11 cellular contexts compared by ENCODE assay signal in the genomic region with DNA sequence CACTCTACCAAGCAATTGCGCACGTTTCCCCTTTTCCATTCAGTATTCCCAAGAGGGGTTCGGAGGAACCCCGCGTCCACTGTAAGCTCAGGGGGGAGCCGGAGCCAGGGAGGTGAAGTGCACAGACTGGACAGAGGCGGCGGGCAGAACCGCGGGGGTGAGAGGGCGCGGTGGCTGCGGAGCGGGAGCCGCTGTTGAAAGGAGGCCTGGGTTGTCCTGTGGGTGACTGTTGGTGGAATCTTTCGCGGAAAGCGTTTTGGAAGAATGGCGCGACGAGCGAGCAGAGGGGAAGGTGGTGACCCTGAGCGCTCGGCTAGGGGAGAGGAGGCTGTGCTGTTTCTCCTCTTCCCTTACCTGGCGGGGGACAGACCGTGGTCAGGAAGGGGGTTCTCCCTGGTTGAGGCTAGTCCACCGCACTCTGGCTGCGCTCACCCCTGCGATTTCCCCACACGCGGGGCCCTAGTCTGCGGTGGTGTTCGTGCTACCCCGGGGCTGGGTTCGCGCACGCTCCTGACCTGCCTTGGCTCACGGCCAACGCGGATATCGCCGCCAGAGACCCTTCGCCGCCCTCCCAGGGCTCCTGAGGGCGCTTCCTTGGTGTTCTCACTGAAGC.
A peak's percentile ranks its signal among the peaks of the same experiment; 100 is the strongest.
DNase-seq lines count a peak whose midpoint lies in the region; ATAC-seq and TF ChIP-seq lines count a peak whose summit lies in the region.
"Had no signal": no experiment of that assay in that cellular context is flagged by ENCODE, and none has a peak within 500 bp of the region (broad histone marks: within the 10 kb centered on the region; RNA-seq: fewer than 3 reads in every experiment).

No MANE protein-coding gene starts in this region.

- H3K56ac ChIP-seq in mesendoderm (ENCODE audit: low read length) = no peak overlapping the region

- WGBS in spleen, 5 donors = 4 to 24% (median 18%) methylated on average over 35 to 45 of the region's 45 CpGs
- no CpG with 5 or more reads among the region's 45 CpGs for WGBS in mesendoderm (ENCODE audit: extremely low coverage, insufficient coverage, low lambda C conversion rate)

- peaks cover 80% of the 10 kb centered on the region for H3K27me3 Mint-ChIP-seq in activated naive CD4-positive, alpha-beta T cell treated with anti-CD3 and anti-CD28 coated beads, Interleukin-2, amount 50 U/mL, for 24 hours
- peaks cover 62% of the 10 kb centered on the region for H3K27me3 Mint-ChIP-seq in activated CD8-positive, alpha-beta T cell treated with anti-CD3 and anti-CD28 coated beads for 36 hours

- H3K4ac ChIP-seq in mesendoderm (ENCODE audit: low read depth, low read length) = no peak overlapping the region

- DNase-seq in activated naive CD4-positive, alpha-beta T cell treated with anti-CD3 and anti-CD28 coated beads, Interleukin-2, amount 50 U/mL, for 16 hours = no peak
- DNase-seq in activated CD8-positive, alpha-beta T cell treated with anti-CD3 and anti-CD28 coated beads for 36 hours = peak; percentile 19
- no peak for DNase-seq in spleen
- DNase-seq in mesendoderm = no peak
- no peak for DNase-seq in A172 (ENCODE audit: low spot score)
- DNase-seq in HuH-7 (ENCODE audit: low spot score) = no peak
- DNase-seq: cortex of kidney, NCI-H524 treated with DMSO at 0.1 percent for 48 hours had no signal

- ATAC-seq in activated CD8-positive, alpha-beta T cell treated with anti-CD3 and anti-CD28 coated beads for 36 hours = no peak

- H3K27me3 ChIP-seq in iPS-15b (ENCODE audit: control insufficient read depth, insufficient read depth, low read length) = peaks cover 93% of the 10 kb centered on the region
- H3K27me3 ChIP-seq in spleen (replicated peaks in 1 of 7) = peaks cover 3 to 100% (median 63%) of the 10 kb centered on the region in 7 donors
- H3K27me3 ChIP-seq in mesendoderm (ENCODE audit: insufficient read depth, low read length, poor library complexity) = peaks cover 57% of the 10 kb centered on the region

- TF ChIP-seq CTCF in activated CD8-positive, alpha-beta T cell treated with anti-CD3 and anti-CD28 coated beads for 36 hours (IDR thresholded peaks at IDR 0.05) = no peak
- TF ChIP-seq CTCF in spleen (IDR thresholded peaks at IDR 0.05 in 8 of 11, conservative IDR thresholded peaks at IDR 0.05 in 3 of 11) = no peak

- H2BK120ac ChIP-seq in mesendoderm (ENCODE audit: low read depth, low read length) = no peak overlapping the region

- H3K27ac ChIP-seq in spleen = no peak overlapping the region
- H3K27ac ChIP-seq in mesendoderm (ENCODE audit: low read depth, low read length) = no peak overlapping the region
- H3K27ac ChIP-seq: upper lobe of left lung had no signal

- H3K79me1 ChIP-seq in mesendoderm (ENCODE audit: low read length) = no peaks in the 10 kb centered on the region

- H4K8ac ChIP-seq in mesendoderm (ENCODE audit: low read depth, low read length) = no peak overlapping the region

- no peak overlapping the region for H2AK5ac ChIP-seq in mesendoderm (ENCODE audit: low read length)

- peak overlapping the region; percentile 37 for H3K9ac ChIP-seq in iPS-15b (ENCODE audit: low read depth, low read length)
- H3K9ac ChIP-seq in mesendoderm (ENCODE audit: low read length) = no peak overlapping the region

- H3K79me2 ChIP-seq in mesendoderm (ENCODE audit: control insufficient read depth, insufficient read depth, low read length) = no peaks in the 10 kb centered on the region

- H3K4me1 Mint-ChIP-seq in activated naive CD4-positive, alpha-beta T cell treated with anti-CD3 and anti-CD28 coated beads, Interleukin-2, amount 50 U/mL, for 24 hours = peaks cover 44% of the 10 kb centered on the region
- H3K4me1 Mint-ChIP-seq in activated CD8-positive, alpha-beta T cell treated with anti-CD3 and anti-CD28 coated beads for 36 hours (ENCODE audit: low read depth) = peaks cover 39% of the 10 kb centered on the region

- no peak overlapping the region for H3K18ac ChIP-seq in mesendoderm (ENCODE audit: low read length)

- H2BK15ac ChIP-seq in mesendoderm (replicated peaks; ENCODE audit: low read depth) = no peak overlapping the region

- H3K4me3 Mint-ChIP-seq in activated naive CD4-positive, alpha-beta T cell treated with anti-CD3 and anti-CD28 coated beads, Interleukin-2, amount 50 U/mL, for 24 hours = peak overlapping the region; percentile 75
- H3K4me3 Mint-ChIP-seq in activated CD8-positive, alpha-beta T cell treated with anti-CD3 and anti-CD28 coated beads for 36 hours = peak overlapping the region; percentile 75

- H4K5ac ChIP-seq in mesendoderm (ENCODE audit: low read length) = no peak overlapping the region

- no peak overlapping the region for H2BK5ac ChIP-seq in mesendoderm (ENCODE audit: low read length)

- H3K4me2 ChIP-seq in mesendoderm (ENCODE audit: low read length) = no peak overlapping the region

- H3K4me1 ChIP-seq in iPS-15b (ENCODE audit: control insufficient read depth, insufficient read depth, low read length) (peaks cover 10% of the 10 kb centered on the region), spleen (peaks cover 6 to 49% (median 36%) of the 10 kb centered on the region in 6 donors), mesendoderm (ENCODE audit: control insufficient read depth, low read depth, low read length) (no peaks in the 10 kb centered on the region)

- intact Hi-C loops in activated CD8-positive, alpha-beta T cell treated with anti-CD3 and anti-CD28 coated beads for 36 hours (cut with micrococcal nuclease) = loop anchor here (10.0 kb wide), 1 partner anchor 165 kb away; a partner anchor contains a TSS
- intact Hi-C loops in spleen (cut with DNase I; ENCODE audit: low total_unique reads) = no loop called here

- CTCF ChIA-PET in activated CD8-positive, alpha-beta T cell treated with anti-CD3 and anti-CD28 coated beads for 36 hours (lab: Charles Lee) = interaction anchor here (2.1 kb wide), 1 partner anchor 163 kb away, joined by 5 read pairs; a partner anchor contains a TSS

- H3K4me3 ChIP-seq in iPS-15b (ENCODE audit: low read depth, low read length) (peak overlapping the region; percentile 58), spleen (peak overlapping the region in 6 of 8 donors; percentile 11 to 52 (median 32)), mesendoderm (ENCODE audit: low read length) (no peak overlapping the region)

- peaks cover 15% of the 10 kb centered on the region for H3K9me3 Mint-ChIP-seq in activated naive CD4-positive, alpha-beta T cell treated with anti-CD3 and anti-CD28 coated beads, Interleukin-2, amount 50 U/mL, for 24 hours
- H3K9me3 Mint-ChIP-seq in activated CD8-positive, alpha-beta T cell treated with anti-CD3 and anti-CD28 coated beads for 36 hours = no peaks in the 10 kb centered on the region

- H3K36me3 Mint-ChIP-seq in activated naive CD4-positive, alpha-beta T cell treated with anti-CD3 and anti-CD28 coated beads, Interleukin-2, amount 50 U/mL, for 24 hours = peaks cover 7% of the 10 kb centered on the region
- H3K36me3 Mint-ChIP-seq in activated CD8-positive, alpha-beta T cell treated with anti-CD3 and anti-CD28 coated beads for 36 hours (ENCODE audit: low read depth) = no peaks in the 10 kb centered on the region

- H3K27ac Mint-ChIP-seq in activated naive CD4-positive, alpha-beta T cell treated with anti-CD3 and anti-CD28 coated beads, Interleukin-2, amount 50 U/mL, for 24 hours = no peak overlapping the region
- no peak overlapping the region for H3K27ac Mint-ChIP-seq in activated CD8-positive, alpha-beta T cell treated with anti-CD3 and anti-CD28 coated beads for 36 hours

- H3K9me3 ChIP-seq in iPS-15b (ENCODE audit: control insufficient read depth, insufficient read depth, low read length) = no peaks in the 10 kb centered on the region
- H3K9me3 ChIP-seq in spleen = no peaks in the 10 kb centered on the region
- H3K9me3 ChIP-seq: upper lobe of left lung had no signal

- POLR2A ChIA-PET in activated CD8-positive, alpha-beta T cell treated with anti-CD3 and anti-CD28 coated beads for 36 hours (lab: Charles Lee) = interaction anchor here (1.2 kb wide), 1 partner anchor 14 kb away, joined by 3 read pairs; no protein-coding TSS in a partner anchor

- H3K36me3 ChIP-seq in iPS-15b (ENCODE audit: control insufficient read depth, insufficient read depth, low read length) = no peaks in the 10 kb centered on the region
- no peaks in the 10 kb centered on the region for H3K36me3 ChIP-seq in spleen
- no peaks in the 10 kb centered on the region for H3K36me3 ChIP-seq in mesendoderm (ENCODE audit: control insufficient read depth, insufficient read depth, low read length)
- H3K36me3 ChIP-seq: upper lobe of left lung had no signal

- no peak for TF ChIP-seq POLR2A in spleen (IDR thresholded peaks at IDR 0.05)

- H3K23ac ChIP-seq in mesendoderm (ENCODE audit: low read length) = no peak overlapping the region
